In genomic region chr6:142279350-142280180, GRCh38 we compare ENCODE assay signal across 1 cellular context.
TF ChIP-seq lines count a peak whose summit lies in the region.

No MANE protein-coding gene starts in this region.

TF ChIP-seq in HepG2, 621 proteins besides CTCF, POLR2A, EP300 and RAD21 (continued from another document and continues in another):
- TF ChIP-seq RNF219 (CRISPR knock-in tag; IDR thresholded peaks at IDR 0.05), result peak; percentile 46; the same call in 1 of the 2 replicates
- 0 out of 2 replicates have a peak, but pooled peaks have one; percentile 58 for TF ChIP-seq ZNF264 (CRISPR knock-in tag; IDR thresholded peaks at IDR 0.05)
- TF ChIP-seq ISL2 (CRISPR knock-in tag; IDR thresholded peaks at IDR 0.05), result peak; percentile 83
- TF ChIP-seq ZNF296 (CRISPR knock-in tag; conservative IDR thresholded peaks at IDR 0.05), result no peak
- peak; percentile 58; the same call in 1 of the 2 replicates for TF ChIP-seq SOX13 (IDR thresholded peaks at IDR 0.05)
- peak in 1 of 2 experiments; percentile 95; a peak in 3 of 4 replicates for TF ChIP-seq SOX13 (CRISPR knock-in tag; conservative IDR thresholded peaks at IDR 0.05 in 1 of 2, IDR thresholded peaks at IDR 0.05 in 1 of 2)
- TF ChIP-seq, protein P1, sequence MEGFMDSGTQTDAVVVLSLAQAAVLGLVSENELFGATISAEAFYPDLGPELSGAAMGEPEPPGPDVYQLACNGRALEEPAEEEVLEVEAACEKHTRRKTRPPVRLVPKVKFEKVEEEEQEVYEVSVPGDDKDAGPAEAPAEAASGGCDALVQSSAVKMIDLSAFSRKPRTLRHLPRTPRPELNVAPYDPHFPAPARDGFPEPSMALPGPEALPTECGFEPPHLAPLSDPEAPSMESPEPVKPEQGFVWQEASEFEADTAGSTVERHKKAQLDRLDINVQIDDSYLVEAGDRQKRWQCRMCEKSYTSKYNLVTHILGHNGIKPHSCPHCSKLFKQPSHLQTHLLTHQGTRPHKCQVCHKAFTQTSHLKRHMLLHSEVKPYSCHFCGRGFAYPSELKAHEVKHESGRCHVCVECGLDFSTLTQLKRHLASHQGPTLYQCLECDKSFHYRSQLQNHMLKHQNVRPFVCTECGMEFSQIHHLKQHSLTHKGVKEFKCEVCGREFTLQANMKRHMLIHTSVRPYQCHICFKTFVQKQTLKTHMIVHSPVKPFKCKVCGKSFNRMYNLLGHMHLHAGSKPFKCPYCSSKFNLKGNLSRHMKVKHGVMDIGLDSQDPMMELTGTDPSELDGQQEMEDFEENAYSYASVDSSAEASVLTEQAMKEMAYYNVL (CRISPR knock-in tag; IDR thresholded peaks at IDR 0.05; ENCODE audit: borderline replicate concordance), result 0 out of 2 replicates have a peak, but pooled peaks have one; percentile 37
- TF ChIP-seq HMG20A (CRISPR knock-in tag; IDR thresholded peaks at IDR 0.05; ENCODE audit: borderline replicate concordance), result peak; percentile 82; the same call in 1 of the 2 replicates
- peak; percentile 69; the same call in 1 of the 2 replicates for TF ChIP-seq PPARG (CRISPR knock-in tag; conservative IDR thresholded peaks at IDR 0.05)
- no peak for TF ChIP-seq CREB1 (IDR thresholded peaks at IDR 0.05)
- TF ChIP-seq CREB1 (CRISPR knock-in tag; IDR thresholded peaks at IDR 0.05), result peak; percentile 68
- TF ChIP-seq ZBTB39 (CRISPR knock-in tag; IDR thresholded peaks at IDR 0.05), result no peak
- no peak for TF ChIP-seq ZNF430 (CRISPR knock-in tag; IDR thresholded peaks at IDR 0.05)
- peak; percentile 78; the same call in 1 of the 2 replicates for TF ChIP-seq KAT8 (CRISPR knock-in tag; IDR thresholded peaks at IDR 0.05)
- TF ChIP-seq, protein P2, sequence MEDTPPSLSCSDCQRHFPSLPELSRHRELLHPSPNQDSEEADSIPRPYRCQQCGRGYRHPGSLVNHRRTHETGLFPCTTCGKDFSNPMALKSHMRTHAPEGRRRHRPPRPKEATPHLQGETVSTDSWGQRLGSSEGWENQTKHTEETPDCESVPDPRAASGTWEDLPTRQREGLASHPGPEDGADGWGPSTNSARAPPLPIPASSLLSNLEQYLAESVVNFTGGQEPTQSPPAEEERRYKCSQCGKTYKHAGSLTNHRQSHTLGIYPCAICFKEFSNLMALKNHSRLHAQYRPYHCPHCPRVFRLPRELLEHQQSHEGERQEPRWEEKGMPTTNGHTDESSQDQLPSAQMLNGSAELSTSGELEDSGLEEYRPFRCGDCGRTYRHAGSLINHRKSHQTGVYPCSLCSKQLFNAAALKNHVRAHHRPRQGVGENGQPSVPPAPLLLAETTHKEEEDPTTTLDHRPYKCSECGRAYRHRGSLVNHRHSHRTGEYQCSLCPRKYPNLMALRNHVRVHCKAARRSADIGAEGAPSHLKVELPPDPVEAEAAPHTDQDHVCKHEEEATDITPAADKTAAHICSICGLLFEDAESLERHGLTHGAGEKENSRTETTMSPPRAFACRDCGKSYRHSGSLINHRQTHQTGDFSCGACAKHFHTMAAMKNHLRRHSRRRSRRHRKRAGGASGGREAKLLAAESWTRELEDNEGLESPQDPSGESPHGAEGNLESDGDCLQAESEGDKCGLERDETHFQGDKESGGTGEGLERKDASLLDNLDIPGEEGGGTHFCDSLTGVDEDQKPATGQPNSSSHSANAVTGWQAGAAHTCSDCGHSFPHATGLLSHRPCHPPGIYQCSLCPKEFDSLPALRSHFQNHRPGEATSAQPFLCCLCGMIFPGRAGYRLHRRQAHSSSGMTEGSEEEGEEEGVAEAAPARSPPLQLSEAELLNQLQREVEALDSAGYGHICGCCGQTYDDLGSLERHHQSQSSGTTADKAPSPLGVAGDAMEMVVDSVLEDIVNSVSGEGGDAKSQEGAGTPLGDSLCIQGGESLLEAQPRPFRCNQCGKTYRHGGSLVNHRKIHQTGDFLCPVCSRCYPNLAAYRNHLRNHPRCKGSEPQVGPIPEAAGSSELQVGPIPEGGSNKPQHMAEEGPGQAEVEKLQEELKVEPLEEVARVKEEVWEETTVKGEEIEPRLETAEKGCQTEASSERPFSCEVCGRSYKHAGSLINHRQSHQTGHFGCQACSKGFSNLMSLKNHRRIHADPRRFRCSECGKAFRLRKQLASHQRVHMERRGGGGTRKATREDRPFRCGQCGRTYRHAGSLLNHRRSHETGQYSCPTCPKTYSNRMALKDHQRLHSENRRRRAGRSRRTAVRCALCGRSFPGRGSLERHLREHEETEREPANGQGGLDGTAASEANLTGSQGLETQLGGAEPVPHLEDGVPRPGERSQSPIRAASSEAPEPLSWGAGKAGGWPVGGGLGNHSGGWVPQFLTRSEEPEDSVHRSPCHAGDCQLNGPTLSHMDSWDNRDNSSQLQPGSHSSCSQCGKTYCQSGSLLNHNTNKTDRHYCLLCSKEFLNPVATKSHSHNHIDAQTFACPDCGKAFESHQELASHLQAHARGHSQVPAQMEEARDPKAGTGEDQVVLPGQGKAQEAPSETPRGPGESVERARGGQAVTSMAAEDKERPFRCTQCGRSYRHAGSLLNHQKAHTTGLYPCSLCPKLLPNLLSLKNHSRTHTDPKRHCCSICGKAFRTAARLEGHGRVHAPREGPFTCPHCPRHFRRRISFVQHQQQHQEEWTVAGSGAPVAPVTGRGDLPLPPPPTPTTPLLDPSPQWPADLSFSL (CRISPR knock-in tag; IDR thresholded peaks at IDR 0.05), result no peak
- no peak for TF ChIP-seq ZNF382 (CRISPR knock-in tag; IDR thresholded peaks at IDR 0.05; ENCODE audit: borderline replicate concordance)
- TF ChIP-seq GATAD2A (CRISPR knock-in tag; IDR thresholded peaks at IDR 0.05), result peak; percentile 98
- TF ChIP-seq CREM (IDR thresholded peaks at IDR 0.05), result peak; percentile 61; the same call in 1 of the 2 replicates
- no peak for TF ChIP-seq CREM (CRISPR knock-in tag; IDR thresholded peaks at IDR 0.05)
- no peak for TF ChIP-seq ZNF34 (CRISPR knock-in tag; IDR thresholded peaks at IDR 0.05; ENCODE audit: borderline replicate concordance)
- TF ChIP-seq SP4 (CRISPR knock-in tag; IDR thresholded peaks at IDR 0.05), result no peak
- TF ChIP-seq, protein P3, sequence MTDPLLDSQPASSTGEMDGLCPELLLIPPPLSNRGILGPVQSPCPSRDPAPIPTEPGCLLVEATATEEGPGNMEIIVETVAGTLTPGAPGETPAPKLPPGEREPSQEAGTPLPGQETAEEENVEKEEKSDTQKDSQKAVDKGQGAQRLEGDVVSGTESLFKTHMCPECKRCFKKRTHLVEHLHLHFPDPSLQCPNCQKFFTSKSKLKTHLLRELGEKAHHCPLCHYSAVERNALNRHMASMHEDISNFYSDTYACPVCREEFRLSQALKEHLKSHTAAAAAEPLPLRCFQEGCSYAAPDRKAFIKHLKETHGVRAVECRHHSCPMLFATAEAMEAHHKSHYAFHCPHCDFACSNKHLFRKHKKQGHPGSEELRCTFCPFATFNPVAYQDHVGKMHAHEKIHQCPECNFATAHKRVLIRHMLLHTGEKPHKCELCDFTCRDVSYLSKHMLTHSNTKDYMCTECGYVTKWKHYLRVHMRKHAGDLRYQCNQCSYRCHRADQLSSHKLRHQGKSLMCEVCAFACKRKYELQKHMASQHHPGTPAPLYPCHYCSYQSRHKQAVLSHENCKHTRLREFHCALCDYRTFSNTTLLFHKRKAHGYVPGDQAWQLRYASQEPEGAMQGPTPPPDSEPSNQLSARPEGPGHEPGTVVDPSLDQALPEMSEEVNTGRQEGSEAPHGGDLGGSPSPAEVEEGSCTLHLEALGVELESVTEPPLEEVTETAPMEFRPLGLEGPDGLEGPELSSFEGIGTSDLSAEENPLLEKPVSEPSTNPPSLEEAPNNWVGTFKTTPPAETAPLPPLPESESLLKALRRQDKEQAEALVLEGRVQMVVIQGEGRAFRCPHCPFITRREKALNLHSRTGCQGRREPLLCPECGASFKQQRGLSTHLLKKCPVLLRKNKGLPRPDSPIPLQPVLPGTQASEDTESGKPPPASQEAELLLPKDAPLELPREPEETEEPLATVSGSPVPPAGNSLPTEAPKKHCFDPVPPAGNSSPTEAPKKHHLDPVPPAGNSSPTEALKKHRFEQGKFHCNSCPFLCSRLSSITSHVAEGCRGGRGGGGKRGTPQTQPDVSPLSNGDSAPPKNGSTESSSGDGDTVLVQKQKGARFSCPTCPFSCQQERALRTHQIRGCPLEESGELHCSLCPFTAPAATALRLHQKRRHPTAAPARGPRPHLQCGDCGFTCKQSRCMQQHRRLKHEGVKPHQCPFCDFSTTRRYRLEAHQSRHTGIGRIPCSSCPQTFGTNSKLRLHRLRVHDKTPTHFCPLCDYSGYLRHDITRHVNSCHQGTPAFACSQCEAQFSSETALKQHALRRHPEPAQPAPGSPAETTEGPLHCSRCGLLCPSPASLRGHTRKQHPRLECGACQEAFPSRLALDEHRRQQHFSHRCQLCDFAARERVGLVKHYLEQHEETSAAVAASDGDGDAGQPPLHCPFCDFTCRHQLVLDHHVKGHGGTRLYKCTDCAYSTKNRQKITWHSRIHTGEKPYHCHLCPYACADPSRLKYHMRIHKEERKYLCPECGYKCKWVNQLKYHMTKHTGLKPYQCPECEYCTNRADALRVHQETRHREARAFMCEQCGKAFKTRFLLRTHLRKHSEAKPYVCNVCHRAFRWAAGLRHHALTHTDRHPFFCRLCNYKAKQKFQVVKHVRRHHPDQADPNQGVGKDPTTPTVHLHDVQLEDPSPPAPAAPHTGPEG (CRISPR knock-in tag; IDR thresholded peaks at IDR 0.05), result no peak
- peak; percentile 48 for TF ChIP-seq HNF4A (CRISPR knock-in tag; IDR thresholded peaks at IDR 0.05)
- TF ChIP-seq SALL1 (CRISPR knock-in tag; IDR thresholded peaks at IDR 0.05), result peak; percentile 73; the same call in 1 of the 2 replicates
- no peak for TF ChIP-seq NFE2 (CRISPR knock-in tag; IDR thresholded peaks at IDR 0.05)
- 0 out of 2 replicates have a peak, but pooled peaks have one; percentile 33 for TF ChIP-seq DNMT3B (CRISPR knock-in tag; conservative IDR thresholded peaks at IDR 0.05)
- no peak for TF ChIP-seq NR3C1 (CRISPR knock-in tag; IDR thresholded peaks at IDR 0.05)
- peak; percentile 41; the same call in 1 of the 2 replicates for TF ChIP-seq ATF1 (CRISPR knock-in tag; IDR thresholded peaks at IDR 0.05)
- no peak for TF ChIP-seq GPN1 (CRISPR knock-in tag; IDR thresholded peaks at IDR 0.05; ENCODE audit: borderline replicate concordance)
- TF ChIP-seq ZSCAN21 (CRISPR knock-in tag; IDR thresholded peaks at IDR 0.05; ENCODE audit: borderline replicate concordance), result 0 out of 2 replicates have a peak, but pooled peaks have one; percentile 38
- TF ChIP-seq HOMEZ (CRISPR knock-in tag; IDR thresholded peaks at IDR 0.05; ENCODE audit: low read depth), result peak; percentile 65; the same call in 1 of the 2 replicates
- 0 out of 2 replicates have a peak, but pooled peaks have one; percentile 25 for TF ChIP-seq ZNF280D (CRISPR knock-in tag; IDR thresholded peaks at IDR 0.05)
